ENCODE assay signal across 21 cellular contexts in genomic region chrX:49137492-49137891, GRCh38. TPM values are rescaled to one million over a fixed set of nuclear protein-coding genes. Genes with fewer than 3 reads are reported as not detected.
"Had no signal": no experiment of that assay in that cellular context is flagged by ENCODE, and none has a peak within 500 bp of the region (broad histone marks: within the 10 kb centered on the region; RNA-seq: fewer than 3 reads in every experiment).

No MANE protein-coding gene starts in this region.

- H3K27me3 Mint-ChIP-seq: naive thymus-derived CD8-positive, alpha-beta T cell had no signal

- H3K27ac ChIP-seq: colonic mucosa, dorsolateral prefrontal cortex, right atrium auricular region, stomach, thoracic aorta, transverse colon had no signal

- ATAC-seq: mucosa of descending colon; naive thymus-derived CD8-positive, alpha-beta T cell had no signal

- H3K9me3 ChIP-seq: thoracic aorta had no signal

- H3K4me1 ChIP-seq: colonic mucosa, right atrium auricular region, stomach, transverse colon had no signal

- FAIRE-seq: endometrium, keratinocyte, small intestine had no signal

- H3K4me1 Mint-ChIP-seq: immature natural killer cell had no signal

- H3K27ac Mint-ChIP-seq: immature natural killer cell; naive thymus-derived CD8-positive, alpha-beta T cell had no signal

- H3K4me3 Mint-ChIP-seq: immature natural killer cell; naive thymus-derived CD8-positive, alpha-beta T cell had no signal

- H3K4me3 ChIP-seq: colonic mucosa, dorsolateral prefrontal cortex, mucosa of descending colon, right atrium auricular region, stomach, thoracic aorta, transverse colon had no signal

- H3K27me3 ChIP-seq: colonic mucosa, right atrium auricular region, stomach, transverse colon had no signal

- H3K36me3 ChIP-seq: colonic mucosa, right atrium auricular region, thoracic aorta, transverse colon had no signal

- DNase-seq: caudate nucleus; colonic mucosa; dorsolateral prefrontal cortex; effector CD8-positive, alpha-beta T cell; foreskin melanocyte; immature natural killer cell; mammary epithelial cell; mucosa of descending colon; naive thymus-derived CD8-positive, alpha-beta T cell; posterior cingulate gyrus; small intestine; stimulated activated CD4-positive, alpha-beta T cell treated with anti-CD3 and anti-CD28 coated beads, Interleukin-12 subunit alpha, Interleukin-12 subunit beta, amount 100 ng/mL, for 4 hours; stimulated activated naive CD4-positive, alpha-beta T cell; stomach; substantia nigra; transverse colon had no signal

RNA-seq across cellular contexts. Expression of gene PLP2, which starts 34.2 kb away (rescaled TPM):
- polyA plus RNA-seq: neural cell had no signal
